20 cellular contexts compared by ENCODE assay signal in genomic region chr7:30646154-30646553, GRCh38. TPM values are rescaled to one million over a fixed set of nuclear protein-coding genes. Genes with fewer than 3 reads are reported as not detected.
"Had no signal": no experiment of that assay in that cellular context is flagged by ENCODE, and none has a peak within 500 bp of the region (broad histone marks: within the 10 kb centered on the region; RNA-seq: fewer than 3 reads in every experiment).

No MANE protein-coding gene starts in this region.

- H2AFZ ChIP-seq: neural progenitor cell had no signal

- H3K4me3 ChIP-seq: body of pancreas, neural progenitor cell, pancreas, spleen, thyroid gland had no signal

- H3K27ac ChIP-seq: body of pancreas, epithelial cell of prostate, neural progenitor cell, pancreas, spleen, thyroid gland had no signal

- H3K9ac ChIP-seq: neural progenitor cell had no signal

- ATAC-seq: activated CD4-positive, alpha-beta T cell treated with anti-CD3 and anti-CD28 coated beads for 36 hours; body of pancreas; naive thymus-derived CD4-positive, alpha-beta T cell; pancreas; stimulated activated naive B cell treated with anti-CD40 and anti-IgM and Interleukin-4, amounts not matched to agents 10 μg/mL and 1 μg/mL and 100 μg/mL, for 72 hours; T-cell; WTC11 had no signal

- H3K4me2 ChIP-seq: neural progenitor cell had no signal

- H3K4me1 ChIP-seq: pancreas, spleen, thyroid gland had no signal

- DNase-seq: activated CD4-positive, alpha-beta T cell treated with anti-CD3 and anti-CD28 coated beads for 36 hours; activated CD4-positive, alpha-beta T cell treated with anti-CD3 and anti-CD28 coated beads, Interleukin-2, amount 50 U/mL, for 48 hours; activated naive CD8-positive, alpha-beta T cell treated with anti-CD3 and anti-CD28 coated beads for 36 hours; body of pancreas; caudate nucleus; endodermal cell; naive thymus-derived CD4-positive, alpha-beta T cell; spleen; stimulated activated CD4-positive, alpha-beta T cell treated with anti-CD3 and anti-CD28 coated beads, Interleukin-4, amount 100 ng/mL, for 4 hours; stimulated activated naive B cell treated with anti-CD40 and anti-IgM and Interleukin-4, amounts not matched to agents 10 μg/mL and 1 μg/mL and 100 μg/mL, for 72 hours; T-cell; thyroid gland had no signal

- FAIRE-seq: colon, frontal cortex, keratinocyte, pancreas had no signal

- H3K9me3 ChIP-seq: body of pancreas, pancreas, spleen, thyroid gland had no signal

- H3K36me3 ChIP-seq: neural progenitor cell, pancreas, thyroid gland had no signal

- H3K27me3 ChIP-seq: body of pancreas, neural progenitor cell, pancreas, spleen, thyroid gland had no signal

RNA-seq across cellular contexts. Expression of gene CRHR2, which starts 36.1 kb away (rescaled TPM):
- total RNA-seq: activated CD4-positive, alpha-beta T cell treated with anti-CD3 and anti-CD28 coated beads for 36 hours; activated naive CD8-positive, alpha-beta T cell treated with anti-CD3 and anti-CD28 coated beads for 36 hours; activated T-helper 1 cell treated with anti-CD3 and anti-CD28 coated beads, Interleukin-12 subunit alpha, Interleukin-12 subunit beta, Interleukin-2, Interleukin-4 antibody, amounts not matched to agents 30 ng/mL and 10 ng/mL and 1 ng/mL, durations not matched to agents 14 hours and 24 hours and 36 hours; endodermal cell; naive thymus-derived CD4-positive, alpha-beta T cell; spleen had no signal
- polyA plus RNA-seq: keratinocyte; naive thymus-derived CD4-positive, alpha-beta T cell; spleen had no signal
